In genomic region chr22:28548411-28548810, GRCh38 we compare ENCODE assay signal across 19 cellular contexts.
A peak's percentile ranks its signal among the peaks of the same experiment; 100 is the strongest.
DNase-seq lines count a peak whose midpoint lies in the region; FAIRE-seq lines count a peak whose summit lies in the region.
"Had no signal": no experiment of that assay in that cellular context is flagged by ENCODE, and none has a peak within 500 bp of the region (broad histone marks: within the 10 kb centered on the region; RNA-seq: fewer than 3 reads in every experiment).

No MANE protein-coding gene starts in this region.

- H3K27ac ChIP-seq in SK-N-MC: peak overlapping the region; percentile 92
- H3K27ac ChIP-seq: 22Rv1 had no signal

- intact Hi-C loops in posterior vena cava (cut with DNase I): no loop called here

- FAIRE-seq in urothelium cell line (lab: Jason Lieb, UNC): peak; percentile 91
- FAIRE-seq: G401.6, GM12892, GM19239 had no signal

- no peaks in the 10 kb centered on the region; the same call in 1 of the 2 replicates for H3K9me3 ChIP-seq in SK-N-MC (ENCODE audit: low read depth, low read length)

- H3K9ac ChIP-seq in SK-N-MC (ENCODE audit: insufficient read length): no peak overlapping the region

- peak; percentile 0 for DNase-seq in NCI-H1105 (lab: John Stamatoyannopoulos, UW)
- no peak for DNase-seq in NCI-H1105 treated with DMSO at 0.1 percent for 48 hours (lab: John Stamatoyannopoulos, UW)
- peak; percentile 67 for DNase-seq in NCI-H2171 (lab: John Stamatoyannopoulos, UW)
- no peak for DNase-seq in SK-N-MC (ENCODE audit: low read depth, low spot score)
- no peak for DNase-seq in urothelium cell line (ENCODE audit: low spot score)
- DNase-seq in posterior vena cava (ENCODE audit: low spot score): no peak
- no peak for DNase-seq in nucleus accumbens (lab: John Stamatoyannopoulos, UW)
- no peak for DNase-seq in ureter (ENCODE audit: low spot score)
- DNase-seq: DMS53, H9, NCI-H2029 treated with DMSO at 0.1 percent for 48 hours, NCI-H345, NCI-H748 treated with DMSO at 0.1 percent for 48 hours, Right ventricle myocardium superior, SW 1271 had no signal

- H3K36me3 ChIP-seq in SK-N-MC (ENCODE audit: insufficient read depth, low read length): no peaks in the 10 kb centered on the region

- no peak overlapping the region for H3K4me3 ChIP-seq in SK-N-MC

Comparison
In these comparisons a context has a peak if more than half of its experiments do, and no peak if none do; other contexts are left out.
1. DNase-seq: peak in NCI-H1105 (single experiment) and NCI-H2171 (single experiment); none in NCI-H1105 treated with DMSO at 0.1 percent for 48 hours (single experiment), SK-N-MC (single experiment), urothelium cell line (single experiment), posterior vena cava (single experiment), nucleus accumbens (0 of 56) and ureter (single experiment).